8 cellular contexts compared by ENCODE assay signal in genomic region chr6:117600008-117600743, GRCh38. TPM values are rescaled to one million over a fixed set of nuclear protein-coding genes. Genes with fewer than 3 reads are reported as not detected.
A peak's percentile ranks its signal among the peaks of the same experiment; 100 is the strongest.
DNase-seq lines count a peak whose midpoint lies in the region; ATAC-seq lines count a peak whose summit lies in the region.

No MANE protein-coding gene starts in this region.

- no peak for DNase-seq in CD4-positive, alpha-beta memory T cell
- DNase-seq in KBM-7, result peak; percentile 62
- DNase-seq in activated T-helper 2 cell treated with anti-CD3 and anti-CD28 coated beads, Interferon-gamma antibody, Interleukin-2, Interleukin-4, amounts not matched to agents 10 μg/mL and 5 μg/mL and 100 μg/mL, durations not matched to agents 14 hours and 24 hours and 36 hours (ENCODE audit: low spot score), result no peak
- DNase-seq in retina, result no peak
- DNase-seq in GF-D8 (lab: John Stamatoyannopoulos, UW), result no peak

- peaks cover 38% of the 10 kb centered on the region for H3K4me1 ChIP-seq in CD4-positive, alpha-beta memory T cell (ENCODE audit: insufficient read depth, low read length)
- peaks cover 7 to 16% of the 10 kb centered on the region in 2 donors for H3K4me1 ChIP-seq in muscle layer of duodenum (ENCODE audit: control insufficient read depth in 1 of 2, insufficient read depth in 2 of 2, low read length in 2 of 2)

- H3K36me3 Mint-ChIP-seq in CD4-positive, alpha-beta memory T cell, result peaks cover 33 to 37% of the 10 kb centered on the region in 2 donors
- peaks cover 21% of the 10 kb centered on the region for H3K36me3 Mint-ChIP-seq in activated T-helper 2 cell treated with anti-CD3 and anti-CD28 coated beads, Interferon-gamma antibody, Interleukin-2, Interleukin-4, amounts not matched to agents 10 μg/mL and 5 μg/mL and 100 μg/mL, durations not matched to agents 14 hours and 24 hours and 36 hours (ENCODE audit: low read depth)

- ATAC-seq in GM18861 (IDR thresholded peaks at IDR 0.05; ENCODE audit: unreplicated experiment) (no peak), HG03025 (IDR thresholded peaks at IDR 0.05; ENCODE audit: low FRiP score, unreplicated experiment) (no peak)

- no peak overlapping the region for H3K27ac ChIP-seq in CD4-positive, alpha-beta memory T cell (ENCODE audit: low read depth, low read length)
- H3K27ac ChIP-seq in muscle layer of duodenum (ENCODE audit: low read length), result no peak overlapping the region

- intact Hi-C loops in CD4-positive, alpha-beta memory T cell (cut with micrococcal nuclease), result loop anchor here (10.0 kb wide), 1 partner anchor 955 kb away; no protein-coding TSS in a partner anchor
- intact Hi-C loops in activated T-helper 2 cell treated with anti-CD3 and anti-CD28 coated beads, Interferon-gamma antibody, Interleukin-2, Interleukin-4, amounts not matched to agents 10 μg/mL and 5 μg/mL and 100 μg/mL, durations not matched to agents 14 hours and 24 hours and 36 hours (cut with micrococcal nuclease), result loop anchor here (5.0 kb wide), 2 partner anchors 1292 to 1477 kb away; partner anchors contain the start of genes ASF1A and FAM184A

- no peak overlapping the region for H3K4me3 ChIP-seq in CD4-positive, alpha-beta memory T cell (ENCODE audit: low read length in 2 of 2)
- peak overlapping the region; percentile 96 for H3K4me3 ChIP-seq in muscle layer of duodenum (ENCODE audit: low read depth in 1 of 2, low read length in 2 of 2)

- H3K27me3 Mint-ChIP-seq in CD4-positive, alpha-beta memory T cell, result no peaks in the 10 kb centered on the region
- H3K27me3 Mint-ChIP-seq in activated T-helper 2 cell treated with anti-CD3 and anti-CD28 coated beads, Interferon-gamma antibody, Interleukin-2, Interleukin-4, amounts not matched to agents 10 μg/mL and 5 μg/mL and 100 μg/mL, durations not matched to agents 14 hours and 24 hours and 36 hours (ENCODE audit: low read depth), result no peaks in the 10 kb centered on the region

- H3K36me3 ChIP-seq in CD4-positive, alpha-beta memory T cell (ENCODE audit: insufficient read depth, low read length), result no peaks in the 10 kb centered on the region
- peaks cover 0 to 7% of the 10 kb centered on the region in 2 donors for H3K36me3 ChIP-seq in muscle layer of duodenum (ENCODE audit: control insufficient read depth in 1 of 2, insufficient read depth in 2 of 2, low read length in 2 of 2)

- H3K27me3 ChIP-seq in CD4-positive, alpha-beta memory T cell (ENCODE audit: insufficient read depth, low read length), result no peaks in the 10 kb centered on the region
- no peaks in the 10 kb centered on the region for H3K27me3 ChIP-seq in muscle layer of duodenum (ENCODE audit: low read depth, low read length)

- peaks cover 0 to 6% (median 0%) of the 10 kb centered on the region in 8 donors for H3K9me3 Mint-ChIP-seq in CD4-positive, alpha-beta memory T cell
- H3K9me3 Mint-ChIP-seq in activated T-helper 2 cell treated with anti-CD3 and anti-CD28 coated beads, Interferon-gamma antibody, Interleukin-2, Interleukin-4, amounts not matched to agents 10 μg/mL and 5 μg/mL and 100 μg/mL, durations not matched to agents 14 hours and 24 hours and 36 hours, result peaks cover 25% of the 10 kb centered on the region

- peak overlapping the region in 3 of 7 donors; percentile 49 to 73 (median 63) for H3K27ac Mint-ChIP-seq in CD4-positive, alpha-beta memory T cell
- no peak overlapping the region for H3K27ac Mint-ChIP-seq in activated T-helper 2 cell treated with anti-CD3 and anti-CD28 coated beads, Interferon-gamma antibody, Interleukin-2, Interleukin-4, amounts not matched to agents 10 μg/mL and 5 μg/mL and 100 μg/mL, durations not matched to agents 14 hours and 24 hours and 36 hours

- H3K9me3 ChIP-seq in CD4-positive, alpha-beta memory T cell (ENCODE audit: control insufficient read depth in 1 of 2, low read length in 2 of 2), result no peaks in the 10 kb centered on the region
- H3K9me3 ChIP-seq in muscle layer of duodenum (ENCODE audit: control insufficient read depth in 1 of 2, low read length in 2 of 2), result no peaks in the 10 kb centered on the region

- CTCF ChIA-PET in CD4-positive, alpha-beta memory T cell (lab: Charles Lee; ENCODE audit: partially characterized antibody), result interaction anchor here (1.0 to 6.0 kb wide), 3 partner anchors 147 to 157 kb away, joined by 3 to 100 read pairs (median 3); no protein-coding TSS in a partner anchor

- peak overlapping the region; percentile 36 to 100 (median 86) for H3K4me3 Mint-ChIP-seq in CD4-positive, alpha-beta memory T cell
- peak overlapping the region; percentile 97 for H3K4me3 Mint-ChIP-seq in activated T-helper 2 cell treated with anti-CD3 and anti-CD28 coated beads, Interferon-gamma antibody, Interleukin-2, Interleukin-4, amounts not matched to agents 10 μg/mL and 5 μg/mL and 100 μg/mL, durations not matched to agents 14 hours and 24 hours and 36 hours (ENCODE audit: low read depth)

- peaks cover 39 to 49% (median 46%) of the 10 kb centered on the region in 4 donors for H3K4me1 Mint-ChIP-seq in CD4-positive, alpha-beta memory T cell
- peaks cover 39% of the 10 kb centered on the region for H3K4me1 Mint-ChIP-seq in activated T-helper 2 cell treated with anti-CD3 and anti-CD28 coated beads, Interferon-gamma antibody, Interleukin-2, Interleukin-4, amounts not matched to agents 10 μg/mL and 5 μg/mL and 100 μg/mL, durations not matched to agents 14 hours and 24 hours and 36 hours (ENCODE audit: low read depth)

- in situ Hi-C loops in KBM-7 (cut with MboI; ENCODE audit: low pct_unique_long_range_greater_than_20kb, low sequenced_read_pairs), result no loop called here

- POLR2A ChIA-PET in CD4-positive, alpha-beta memory T cell (lab: Charles Lee; ENCODE audit: partially characterized antibody), result no interaction called here

RNA-seq across cellular contexts. Expression of gene GOPC, which starts 2.1 kb away (rescaled TPM):
- total RNA-seq in CD4-positive, alpha-beta memory T cell, result 10 to 100 TPM; 37.7 to 37.8 TPM
- polyA plus RNA-seq in CD4-positive, alpha-beta memory T cell, result 10 to 100 TPM; 14.6 to 15.5 TPM
- total RNA-seq in activated T-helper 2 cell treated with anti-CD3 and anti-CD28 coated beads, Interferon-gamma antibody, Interleukin-2, Interleukin-4, amounts not matched to agents 10 μg/mL and 5 μg/mL and 100 μg/mL, durations not matched to agents 14 hours and 24 hours and 36 hours, result 22.9 and 24.2 TPM in 2 replicates

Comparison
In these comparisons a context has a peak if more than half of its experiments do, and no peak if none do; other contexts are left out.
1. H3K4me3 ChIP-seq: peak in muscle layer of duodenum (2 of 2); none in CD4-positive, alpha-beta memory T cell (0 of 2).